8 cellular contexts compared by ENCODE assay signal in the genomic region with DNA sequence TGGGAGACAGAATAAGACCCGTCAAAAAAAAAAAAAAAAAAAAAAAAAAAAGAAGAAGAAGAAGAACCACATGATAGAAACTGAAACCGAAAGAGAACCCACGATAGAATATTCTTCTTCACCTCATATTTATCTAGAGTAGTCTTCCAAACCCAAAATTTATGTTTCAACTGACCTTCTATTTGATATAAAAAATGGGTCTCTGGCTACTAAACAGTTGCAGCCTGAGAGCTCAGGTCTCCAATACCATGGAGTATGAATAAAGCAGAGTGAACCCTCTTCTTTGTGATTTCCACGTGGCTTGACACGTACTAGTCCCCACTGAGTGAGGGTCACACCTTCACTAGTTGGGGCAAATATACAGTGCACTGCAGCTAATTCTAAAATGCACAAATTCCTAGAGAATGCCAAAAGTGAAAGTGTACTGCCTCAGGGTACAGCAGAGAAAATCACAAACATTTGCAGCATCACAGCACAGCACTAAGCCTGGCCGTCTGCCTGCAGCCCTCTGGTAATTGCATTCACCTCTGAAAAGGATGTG. TPM values are rescaled to one million over a fixed set of nuclear protein-coding genes. Genes with fewer than 3 reads are reported as not detected.
A peak's percentile ranks its signal among the peaks of the same experiment; 100 is the strongest.
DNase-seq lines count a peak whose midpoint lies in the region; ATAC-seq and TF ChIP-seq lines count a peak whose summit lies in the region.

No MANE protein-coding gene starts in this region.

- ATAC-seq in GM21576 (IDR thresholded peaks at IDR 0.05; ENCODE audit: unreplicated experiment) (peak; percentile 48), PC-3 (no peak)

- BruUV-seq in PC-3 (replicated peaks; lab: Mats Ljungman, UMichigan), result no TSS peak

- no peak overlapping the region for H2AFZ ChIP-seq in PC-3 (ENCODE audit: low read length)

- H3K27me3 ChIP-seq in PC-3 (ENCODE audit: low read length), result no peaks in the 10 kb centered on the region
- H3K27me3 ChIP-seq in transverse colon, result no peaks in the 10 kb centered on the region

- in situ Hi-C loops in transverse colon (cut with MboI; ENCODE audit: low pct_ligation_motif_present in 1 of 4, low pct_unique_long_range_greater_than_20kb in 1 of 4, low sequenced_read_pairs in 3 of 4), result no loop called here
- in situ Hi-C loops in GM13977 (cut with MboI; ENCODE audit: low pct_unique_long_range_greater_than_20kb, low sequenced_read_pairs, unreplicated experiment), result no loop called here

- no peak overlapping the region for H3K9ac ChIP-seq in PC-3 (ENCODE audit: low read length)

- TF ChIP-seq EP300 in transverse colon (IDR thresholded peaks at IDR 0.05; ENCODE audit: low read depth), result no peak

- 0 out of 2 replicates have a peak overlapping the region, but pooled peaks have one; percentile 15 for H3K4me3 ChIP-seq in PC-3 (ENCODE audit: low read length)
- peak overlapping the region in 3 of 4 donors; percentile 12 to 36 (median 12) for H3K4me3 ChIP-seq in transverse colon

- H3K9me2 ChIP-seq in PC-3 (replicated peaks; ENCODE audit: low read length), result no peaks in the 10 kb centered on the region

- H3K27ac ChIP-seq in PC-3 (ENCODE audit: low read length), result no peak overlapping the region
- no peak overlapping the region for H3K27ac ChIP-seq in transverse colon

- H3K79me2 ChIP-seq in PC-3 (ENCODE audit: low read length), result no peaks in the 10 kb centered on the region

- H3K4me1 ChIP-seq in PC-3 (ENCODE audit: insufficient read depth, low read length), result no peaks in the 10 kb centered on the region; the same call in 1 of the 2 replicates
- H3K4me1 ChIP-seq in transverse colon, result peaks cover 0 to 4% (median 0%) of the 10 kb centered on the region in 4 donors

- no peak for TF ChIP-seq CTCF in PC-3 (conservative IDR thresholded peaks at IDR 0.05; ENCODE audit: low read depth, low read length)
- TF ChIP-seq CTCF in transverse colon (IDR thresholded peaks at IDR 0.05), result no peak
- no peak for TF ChIP-seq CTCF in GM13977 (IDR thresholded peaks at IDR 0.05; ENCODE audit: extremely low read depth, insufficient read depth, missing control alignments)

- no peaks in the 10 kb centered on the region for H3F3A ChIP-seq in PC-3 (ENCODE audit: low read length, unreplicated experiment)

- H3K36me3 ChIP-seq in PC-3 (ENCODE audit: low read depth, low read length) (no peaks in the 10 kb centered on the region), transverse colon (no peaks in the 10 kb centered on the region)

- H4K20me1 ChIP-seq in PC-3 (ENCODE audit: low read length), result no peaks in the 10 kb centered on the region

- CTCF ChIA-PET in PC-3 (lab: Charles Lee), result no interaction called here

- DNase-seq in DMS53 (lab: John Stamatoyannopoulos, UW), result peak; percentile 69
- DNase-seq in PC-3, result no peak
- peak; percentile 22 for DNase-seq in fibroblast of gingiva (ENCODE audit: low read depth)
- DNase-seq in transverse colon, result no peak
- no peak for DNase-seq in NCI-H1694 treated with DMSO at 0.1 percent for 48 hours (lab: John Stamatoyannopoulos, UW)
- DNase-seq in NCI-H128 (lab: John Stamatoyannopoulos, UW; ENCODE audit: unreplicated experiment), result no peak
- DNase-seq in GM13977 (ENCODE audit: low spot score), result no peak

- intact Hi-C loops in PC-3 (cut with micrococcal nuclease) (no loop called here), transverse colon (cut with DNase I; ENCODE audit: low total_unique reads) (no loop called here)

- H3K4me2 ChIP-seq in PC-3 (ENCODE audit: low read length), result peak overlapping the region; percentile 29

- WGBS in transverse colon (ENCODE audit: low coverage in 1 of 2), 2 donors, result 27 to 31% methylated on average over 4 to 6 of the region's 6 CpGs

- no peaks in the 10 kb centered on the region for H3K9me3 ChIP-seq in PC-3 (ENCODE audit: low read length)
- no peaks in the 10 kb centered on the region for H3K9me3 ChIP-seq in transverse colon

- TF ChIP-seq POLR2A in transverse colon (IDR thresholded peaks at IDR 0.05), result no peak

- POLR2A ChIA-PET in PC-3 (lab: Charles Lee; ENCODE audit: unreplicated experiment), result no interaction called here

RNA-seq across cellular contexts. Expression of gene RFC3, which starts 30.8 kb away (rescaled TPM):
- total RNA-seq in PC-3 (2014; rRNA removed), result 30.3 and 32.2 TPM in 2 replicates
- total RNA-seq in transverse colon, result 10 to 100 TPM in 1 of 4 donors, 1 to 10 TPM in 2, not detected in 1; 3.3 to 62.5 (median 4.4) TPM

Comparison
In these comparisons a context has a peak if more than half of its experiments do, and no peak if none do; other contexts are left out.
1. DNase-seq: peak in DMS53 (single experiment) and fibroblast of gingiva (single experiment); none in PC-3 (single experiment), transverse colon (single experiment), NCI-H1694 treated with DMSO at 0.1 percent for 48 hours (single experiment), NCI-H128 (single experiment) and GM13977 (single experiment).